19 cellular contexts compared by ENCODE assay signal in genomic region chr12:25723921-25724491, GRCh38.
DNase-seq lines count a peak whose midpoint lies in the region; TF ChIP-seq lines count a peak whose summit lies in the region.
"Had no signal": no experiment of that assay in that cellular context is flagged by ENCODE, and none has a peak within 500 bp of the region (broad histone marks: within the 10 kb centered on the region; RNA-seq: fewer than 3 reads in every experiment).

No MANE protein-coding gene starts in this region.

- no peak for DNase-seq in left ventricle myocardium inferior
- DNase-seq in cardiac septum (ENCODE audit: low spot score), result no peak
- DNase-seq in epithelial cell of esophagus (ENCODE audit: low read depth), result peak; percentile 81
- DNase-seq in medulla oblongata (ENCODE audit: extremely low spot score), result peak; percentile 36
- DNase-seq in type B pancreatic cell (ENCODE audit: extremely low spot score, unreplicated experiment), result no peak
- no peak for DNase-seq in RKO (ENCODE audit: low spot score)
- DNase-seq in OCI-LY7 (ENCODE audit: low spot score), result no peak
- DNase-seq in NCI-H345 (lab: John Stamatoyannopoulos, UW), result no peak
- DNase-seq: 8988T; activated naive CD8-positive, alpha-beta T cell treated with anti-CD3 and anti-CD28 coated beads, Interleukin-2, amount 10 ng/mL, durations not matched to agents 7 days and 5 days; activated T-cell treated with anti-CD3 and anti-CD28 coated beads, Interleukin-2, amount 50 U/mL, for 4 hours; DND-41; KBM-7; NCI-H1092; NCI-H748 treated with DMSO at 0.1 percent for 48 hours; occipital lobe had no signal

- POLR2A ChIA-PET in OCI-LY7 (lab: Charles Lee), result no interaction called here

- no peaks in the 10 kb centered on the region for H3K4me1 Mint-ChIP-seq in type B pancreatic cell (ENCODE audit: unreplicated experiment)
- H3K4me1 Mint-ChIP-seq: activated naive CD8-positive, alpha-beta T cell treated with anti-CD3 and anti-CD28 coated beads, Interleukin-2, amount 10 ng/mL, durations not matched to agents 7 days and 5 days; stimulated activated effector memory CD8-positive, alpha-beta T cell treated with anti-CD3 and anti-CD28 coated beads, Interleukin-12 subunit alpha, Interleukin-12 subunit beta, amount 100 ng/mL, for 72 hours had no signal

- H3K9me2 ChIP-seq in OCI-LY7 (ENCODE audit: insufficient read depth, low read length), result no peaks in the 10 kb centered on the region

- H4K20me1 ChIP-seq in OCI-LY7 (ENCODE audit: insufficient read depth, low read length), result no peaks in the 10 kb centered on the region

- peaks cover 8% of the 10 kb centered on the region for H3K36me3 Mint-ChIP-seq in type B pancreatic cell
- H3K36me3 Mint-ChIP-seq: activated naive CD8-positive, alpha-beta T cell treated with anti-CD3 and anti-CD28 coated beads, Interleukin-2, amount 10 ng/mL, durations not matched to agents 7 days and 5 days; stimulated activated effector memory CD8-positive, alpha-beta T cell treated with anti-CD3 and anti-CD28 coated beads, Interleukin-12 subunit alpha, Interleukin-12 subunit beta, amount 100 ng/mL, for 72 hours had no signal

- peak overlapping the region; percentile 32 for H3K27ac Mint-ChIP-seq in type B pancreatic cell
- H3K27ac Mint-ChIP-seq: activated naive CD8-positive, alpha-beta T cell treated with anti-CD3 and anti-CD28 coated beads, Interleukin-2, amount 10 ng/mL, durations not matched to agents 7 days and 5 days; stimulated activated effector memory CD8-positive, alpha-beta T cell treated with anti-CD3 and anti-CD28 coated beads, Interleukin-12 subunit alpha, Interleukin-12 subunit beta, amount 100 ng/mL, for 72 hours had no signal

- H3K9me3 ChIP-seq in left ventricle myocardium inferior (replicated peaks), result peaks cover 3% of the 10 kb centered on the region
- H3K9me3 ChIP-seq in OCI-LY7 (ENCODE audit: low read length), result no peaks in the 10 kb centered on the region

- peak overlapping the region; percentile 5 for H3K4me3 Mint-ChIP-seq in type B pancreatic cell
- H3K4me3 Mint-ChIP-seq: activated naive CD8-positive, alpha-beta T cell treated with anti-CD3 and anti-CD28 coated beads, Interleukin-2, amount 10 ng/mL, durations not matched to agents 7 days and 5 days; activated T-cell treated with anti-CD3 and anti-CD28 coated beads, Interleukin-2, amount 50 U/mL, for 4 hours; stimulated activated effector memory CD8-positive, alpha-beta T cell treated with anti-CD3 and anti-CD28 coated beads, Interleukin-12 subunit alpha, Interleukin-12 subunit beta, amount 100 ng/mL, for 72 hours had no signal

- CTCF ChIA-PET in OCI-LY7 (lab: Charles Lee; ENCODE audit: unreplicated experiment), result no interaction called here

- H3K27me3 ChIP-seq in left ventricle myocardium inferior (ENCODE audit: low read depth), result no peaks in the 10 kb centered on the region

- H3K79me2 ChIP-seq in OCI-LY7 (ENCODE audit: insufficient read depth, low read depth, low read length), result no peaks in the 10 kb centered on the region

- BruUV-seq in OCI-LY7 (replicated peaks; lab: Mats Ljungman, UMichigan), result no TSS peak

- H3K27me3 Mint-ChIP-seq in type B pancreatic cell, result peaks cover under 1% of the 10 kb centered on the region

- H3K9me3 Mint-ChIP-seq in type B pancreatic cell, result peaks cover 5% of the 10 kb centered on the region
- H3K9me3 Mint-ChIP-seq: activated T-cell treated with anti-CD3 and anti-CD28 coated beads, Interleukin-2, amount 50 U/mL, for 4 hours had no signal

- no peak overlapping the region for H2AFZ ChIP-seq in OCI-LY7 (ENCODE audit: low read length)

- H3K36me3 ChIP-seq in left ventricle myocardium inferior, result no peaks in the 10 kb centered on the region
- H3K36me3 ChIP-seq in OCI-LY7 (ENCODE audit: insufficient read depth, low read length), result no peaks in the 10 kb centered on the region

- TF ChIP-seq CTCF in left ventricle myocardium inferior (IDR thresholded peaks at IDR 0.05; ENCODE audit: borderline replicate concordance) (no peak), epithelial cell of esophagus (IDR thresholded peaks at IDR 0.05; ENCODE audit: insufficient read depth, low read depth, low read length, missing control alignments) (no peak), type B pancreatic cell (conservative IDR thresholded peaks at IDR 0.05) (no peak), OCI-LY7 (conservative IDR thresholded peaks at IDR 0.05; ENCODE audit: low read length) (no peak)

- intact Hi-C loops in left ventricle myocardium inferior (cut with micrococcal nuclease), result no loop called here
- intact Hi-C loops in cardiac septum (cut with DNase I), result loop anchor here (10.0 kb wide), 1 partner anchor 141 kb away; no protein-coding TSS in a partner anchor
- intact Hi-C loops in OCI-LY7 (cut with micrococcal nuclease; ENCODE audit: unreplicated experiment), result no loop called here

- H3K4me2 ChIP-seq in OCI-LY7 (ENCODE audit: low read length), result no peak overlapping the region
- H3K4me2 ChIP-seq: smooth muscle cell had no signal

- peak overlapping the region; percentile 12 for H3K27ac ChIP-seq in left ventricle myocardium inferior (replicated peaks)
- H3K27ac ChIP-seq in OCI-LY7 (ENCODE audit: low read depth, low read length, poor library complexity, severe bottlenecking), result no peak overlapping the region
- H3K27ac ChIP-seq: HL-60 had no signal

- no peak overlapping the region for H3K4me3 ChIP-seq in left ventricle myocardium inferior
- no peak overlapping the region for H3K4me3 ChIP-seq in epithelial cell of esophagus (ENCODE audit: low read length)
- no peak overlapping the region for H3K4me3 ChIP-seq in OCI-LY7 (ENCODE audit: low read depth, low read length, poor library complexity, severe bottlenecking)
- H3K4me3 ChIP-seq: smooth muscle cell had no signal

- H3K4me1 ChIP-seq in left ventricle myocardium inferior (no peaks in the 10 kb centered on the region), OCI-LY7 (ENCODE audit: insufficient read depth, low read length, poor library complexity, severe bottlenecking) (no peaks in the 10 kb centered on the region)

Comparison
In these comparisons a context has a peak if more than half of its experiments do, and no peak if none do; other contexts are left out.
1. DNase-seq: peak in epithelial cell of esophagus (single experiment) and medulla oblongata (single experiment); none in left ventricle myocardium inferior (single experiment), cardiac septum (single experiment), type B pancreatic cell (single experiment), RKO (single experiment), OCI-LY7 (single experiment) and NCI-H345 (single experiment).